Comparison of ENCODE assay signal across 20 cellular contexts in genomic region chr15:44447772-44448376, GRCh38.
"Had no signal": no experiment of that assay in that cellular context is flagged by ENCODE, and none has a peak within 500 bp of the region (broad histone marks: within the 10 kb centered on the region; RNA-seq: fewer than 3 reads in every experiment).

No MANE protein-coding gene starts in this region.

- H3K4me1 Mint-ChIP-seq: nephron progenitor cell had no signal

- H3K9me3 Mint-ChIP-seq: activated naive CD4-positive, alpha-beta T cell treated with anti-CD3 and anti-CD28 coated beads, Interleukin-2, amount 10 ng/mL, durations not matched to agents 7 days and 5 days; effector memory CD8-positive, alpha-beta T cell; type B pancreatic cell had no signal

- H3K27me3 Mint-ChIP-seq: activated naive CD4-positive, alpha-beta T cell treated with anti-CD3 and anti-CD28 coated beads, Interleukin-2, amount 10 ng/mL, durations not matched to agents 7 days and 5 days; effector memory CD8-positive, alpha-beta T cell; T-cell; type B pancreatic cell had no signal

- H3K4me3 ChIP-seq: adrenal gland, breast epithelium, colonic mucosa, dorsolateral prefrontal cortex, testis had no signal

- H3K4me1 ChIP-seq: adrenal gland, breast epithelium, colonic mucosa, testis had no signal

- H3K36me3 ChIP-seq: adrenal gland, breast epithelium, colonic mucosa had no signal

- H3K9me3 ChIP-seq: adrenal gland, breast epithelium, colonic mucosa, testis had no signal

- FAIRE-seq: endothelial cell of umbilical vein had no signal

- H3K27me3 ChIP-seq: adrenal gland, breast epithelium, colonic mucosa, dorsolateral prefrontal cortex, testis had no signal

- DNase-seq: activated effector memory CD4-positive, alpha-beta T cell treated with anti-CD3 and anti-CD28 coated beads, Interleukin-2, amount 50 U/mL, for 16 hours; activated naive CD4-positive, alpha-beta T cell treated with anti-CD3 and anti-CD28 coated beads, Interleukin-2, amount 10 ng/mL, durations not matched to agents 7 days and 5 days; adrenal gland; colonic mucosa; dorsolateral prefrontal cortex; effector memory CD8-positive, alpha-beta T cell; foreskin melanocyte; kidney glomerular epithelial cell; left ventricle myocardium superior; nephron progenitor cell; nucleus accumbens; stimulated activated CD4-positive, alpha-beta T cell treated with anti-CD3 and anti-CD28 coated beads, Interleukin-2, amount 100 ng/mL, for 48 hours; stimulated activated CD8-positive, alpha-beta memory T cell treated with anti-CD3 and anti-CD28 coated beads, Interleukin-4, amount 100 ng/mL, for 48 hours; stimulated activated naive CD4-positive, alpha-beta T cell; T-cell; testis had no signal

- H3K4me3 Mint-ChIP-seq: activated naive CD4-positive, alpha-beta T cell treated with anti-CD3 and anti-CD28 coated beads, Interleukin-2, amount 10 ng/mL, durations not matched to agents 7 days and 5 days; effector memory CD8-positive, alpha-beta T cell; nephron progenitor cell; T-cell; type B pancreatic cell had no signal

- H3K27ac Mint-ChIP-seq: activated naive CD4-positive, alpha-beta T cell treated with anti-CD3 and anti-CD28 coated beads, Interleukin-2, amount 10 ng/mL, durations not matched to agents 7 days and 5 days; T-cell; type B pancreatic cell had no signal

- H3K27ac ChIP-seq: adrenal gland, breast epithelium, colonic mucosa, dorsolateral prefrontal cortex, testis had no signal

- ATAC-seq: effector memory CD8-positive, alpha-beta T cell; esophagus mucosa; left ventricle myocardium superior; T-cell had no signal
